ENCODE assay signal across 30 cellular contexts in genomic region chr20:21243811-21244210, GRCh38. TPM values are rescaled to one million over a fixed set of nuclear protein-coding genes. Genes with fewer than 3 reads are reported as not detected.
DNase-seq lines count a peak whose midpoint lies in the region; ATAC-seq and TF ChIP-seq lines count a peak whose summit lies in the region.
"Had no signal": no experiment of that assay in that cellular context is flagged by ENCODE, and none has a peak within 500 bp of the region (broad histone marks: within the 10 kb centered on the region; RNA-seq: fewer than 3 reads in every experiment).

No MANE protein-coding gene starts in this region.

- H3K27ac Mint-ChIP-seq in WTC11: peak overlapping the region; percentile 18; the same call in 1 of the 2 replicates
- H3K27ac Mint-ChIP-seq: B cell; CD14-positive monocyte; CD4-positive, alpha-beta memory T cell; CD4-positive, alpha-beta T cell; CD4-positive, CD25-positive, alpha-beta regulatory T cell; CD8-positive, alpha-beta memory T cell; CD8-positive, alpha-beta T cell had no signal

- peaks cover 10% of the 10 kb centered on the region for H3K36me3 Mint-ChIP-seq in WTC11
- peaks cover 34% of the 10 kb centered on the region for H3K36me3 Mint-ChIP-seq in activated T-cell treated with anti-CD3 and anti-CD28 coated beads, Interleukin-2, amount 50 U/mL, for 4 hours (ENCODE audit: insufficient read depth)

- no peaks in the 10 kb centered on the region for H3K9me3 ChIP-seq in BLaER1
- H3K9me3 ChIP-seq: A549, BE2C, Caco-2 had no signal

- POLR2A ChIA-PET in WTC11 (lab: Charles Lee): no interaction called here

- TF ChIP-seq CTCF in WTC11 (IDR thresholded peaks at IDR 0.05): no peak

- no peak overlapping the region for H3K9ac ChIP-seq in BLaER1
- H3K9ac ChIP-seq: BLaER1 treated with 17β-estradiol and CSF1 and Interleukin-3, amounts not matched to agents 10 nM and 100 nM had no signal

- CTCF ChIA-PET in WTC11 (lab: Charles Lee): interaction anchor here (2.3 kb wide), 1 partner anchor 8 kb away, joined by 22 read pairs; no protein-coding TSS in a partner anchor

- H3K27me3 ChIP-seq in BLaER1: no peaks in the 10 kb centered on the region
- H3K27me3 ChIP-seq: BE2C; BLaER1 treated with 17β-estradiol and CSF1 and Interleukin-3, amounts not matched to agents 10 nM and 100 nM had no signal

- peaks cover 5% of the 10 kb centered on the region for H3K9me3 Mint-ChIP-seq in WTC11
- H3K9me3 Mint-ChIP-seq in activated T-cell treated with anti-CD3 and anti-CD28 coated beads, Interleukin-2, amount 50 U/mL, for 4 hours: no peaks in the 10 kb centered on the region
- H3K9me3 Mint-ChIP-seq: CD4-positive, alpha-beta T cell; CD4-positive, CD25-positive, alpha-beta regulatory T cell; CD8-positive, alpha-beta memory T cell; CD8-positive, alpha-beta T cell had no signal

- H3K27ac ChIP-seq in BLaER1: no peak overlapping the region
- H3K27ac ChIP-seq: 22Rv1; A549; BLaER1 treated with 17β-estradiol and CSF1 and Interleukin-3, amounts not matched to agents 10 nM and 100 nM; C4-2B had no signal

- peaks cover 20% of the 10 kb centered on the region for H3K4me1 Mint-ChIP-seq in WTC11
- H3K4me1 Mint-ChIP-seq in activated T-cell treated with anti-CD3 and anti-CD28 coated beads, Interleukin-2, amount 50 U/mL, for 4 hours (ENCODE audit: low read depth): no peaks in the 10 kb centered on the region
- H3K4me1 Mint-ChIP-seq: B cell; CD4-positive, alpha-beta memory T cell; CD4-positive, CD25-positive, alpha-beta regulatory T cell; CD8-positive, alpha-beta memory T cell had no signal

- H3K27me3 Mint-ChIP-seq in WTC11 (ENCODE audit: low read depth): no peaks in the 10 kb centered on the region
- no peaks in the 10 kb centered on the region for H3K27me3 Mint-ChIP-seq in activated T-cell treated with anti-CD3 and anti-CD28 coated beads, Interleukin-2, amount 50 U/mL, for 4 hours (ENCODE audit: low read depth)
- H3K27me3 Mint-ChIP-seq: B cell; CD4-positive, alpha-beta memory T cell; CD4-positive, alpha-beta T cell had no signal

- no peak overlapping the region for H3K4me3 ChIP-seq in BLaER1
- H3K4me3 ChIP-seq: A549; BLaER1 treated with 17β-estradiol and CSF1 and Interleukin-3, amounts not matched to agents 10 nM and 100 nM had no signal

- peaks cover 10% of the 10 kb centered on the region for H3K4me1 ChIP-seq in BLaER1
- H3K4me1 ChIP-seq: A549, BE2C, Caco-2 had no signal

- ATAC-seq in WTC11: no peak
- no peak for ATAC-seq in activated T-cell treated with anti-CD3 and anti-CD28 coated beads, Interleukin-2, amount 50 U/mL, for 4 hours
- ATAC-seq: A549; CD8-positive, alpha-beta T cell had no signal

- H3K36me3 ChIP-seq in BLaER1: peaks cover 16% of the 10 kb centered on the region; the same call in 1 of the 2 replicates
- H3K36me3 ChIP-seq: BE2C had no signal

- DNase-seq in WTC11 (ENCODE audit: low spot score): no peak
- DNase-seq in activated T-cell treated with anti-CD3 and anti-CD28 coated beads, Interleukin-2, amount 50 U/mL, for 4 hours: no peak
- no peak for DNase-seq in RKO (ENCODE audit: low spot score)
- DNase-seq: 8988T; ACHN; AML-193; BE2C; C1 segment of cervical spinal cord; Caco-2; Calu3; CD4-positive, alpha-beta memory T cell; CD4-positive, alpha-beta T cell; CD4-positive, CD25-positive, alpha-beta regulatory T cell; CD8-positive, alpha-beta memory T cell; CD8-positive, alpha-beta T cell; COR-L47; DMS 273 treated with DMSO at 0.1 percent for 48 hours; DMS153; DMS53; DMS79; DMS79 treated with DMSO at 0.1 percent for 48 hours; DND-41; EL had no signal

- 0 out of 2 replicates have a peak overlapping the region, but pooled peaks have one; percentile 13 for H3K4me2 ChIP-seq in BLaER1
- H3K4me2 ChIP-seq: A549 had no signal

- no peak overlapping the region for H3K4me3 Mint-ChIP-seq in WTC11
- no peak overlapping the region for H3K4me3 Mint-ChIP-seq in activated T-cell treated with anti-CD3 and anti-CD28 coated beads, Interleukin-2, amount 50 U/mL, for 4 hours
- H3K4me3 Mint-ChIP-seq: B cell; CD14-positive monocyte; CD4-positive, alpha-beta memory T cell; CD4-positive, alpha-beta T cell; CD4-positive, CD25-positive, alpha-beta regulatory T cell; CD8-positive, alpha-beta memory T cell; CD8-positive, alpha-beta T cell had no signal

- no peaks in the 10 kb centered on the region for H4K20me1 ChIP-seq in BLaER1
- H4K20me1 ChIP-seq: BLaER1 treated with 17β-estradiol and CSF1 and Interleukin-3, amounts not matched to agents 10 nM and 100 nM had no signal

TF ChIP-seq in WTC11, 78 proteins besides CTCF, POLR2A, EP300 and RAD21:
- TF ChIP-seq ARID4B (CRISPR knock-in tag; IDR thresholded peaks at IDR 0.05; ENCODE audit: borderline replicate concordance): no peak
- TF ChIP-seq MLX (CRISPR knock-in tag; IDR thresholded peaks at IDR 0.05): no peak
- TF ChIP-seq JUN (CRISPR knock-in tag; IDR thresholded peaks at IDR 0.05): no peak
- no peak for TF ChIP-seq ZNF138 (CRISPR knock-in tag; conservative IDR thresholded peaks at IDR 0.05)
- TF ChIP-seq MYBL2 (CRISPR knock-in tag; IDR thresholded peaks at IDR 0.05): no peak
- TF ChIP-seq FOXP1 (CRISPR knock-in tag; IDR thresholded peaks at IDR 0.05; ENCODE audit: borderline replicate concordance): no peak
- TF ChIP-seq PRDM15 (CRISPR knock-in tag; IDR thresholded peaks at IDR 0.05): no peak

RNA-seq across cellular contexts. Expression of gene XRN2, which starts 59.3 kb away (rescaled TPM):
- 100 to 118 TPM (median 101 TPM) in 3 replicates for total RNA-seq in WTC11 (2021)
- 100 to 1,000 TPM in 2 of 3 donors, 10 to 100 TPM in 1; 96.9 to 109 (median 107) TPM for total RNA-seq in activated T-cell treated with anti-CD3 and anti-CD28 coated beads, Interleukin-2, amount 50 U/mL, for 4 hours
